Comparison of ENCODE assay signal across 12 cellular contexts in the genomic region with DNA sequence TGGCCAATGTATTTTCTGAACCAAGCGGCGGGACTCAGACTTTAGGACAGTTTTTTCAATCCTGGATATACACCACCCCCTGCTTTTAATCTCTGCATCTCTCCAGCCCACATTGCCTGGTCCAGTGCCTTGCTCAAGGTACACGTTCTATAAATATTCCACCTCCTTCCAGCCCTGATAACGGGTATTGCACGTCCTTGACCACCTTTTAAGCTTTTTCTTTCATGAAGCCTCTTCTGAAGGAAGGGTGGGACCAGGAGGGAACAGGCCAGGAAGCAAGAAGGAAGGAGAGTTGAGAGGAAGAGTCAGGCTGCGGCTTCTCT. TPM values are rescaled to one million over a fixed set of nuclear protein-coding genes. Genes with fewer than 3 reads are reported as not detected.
DNase-seq lines count a peak whose midpoint lies in the region; ATAC-seq, FAIRE-seq and TF ChIP-seq lines count a peak whose summit lies in the region.
"Had no signal": no experiment of that assay in that cellular context is flagged by ENCODE, and none has a peak within 500 bp of the region (broad histone marks: within the 10 kb centered on the region; RNA-seq: fewer than 3 reads in every experiment).

No MANE protein-coding gene starts in this region.

- H3K27me3 ChIP-seq in SJCRH30 (no peaks in the 10 kb centered on the region), fibroblast of lung (ENCODE audit: control insufficient read depth, insufficient read depth, low read length) (no peaks in the 10 kb centered on the region), ovary (no peaks in the 10 kb centered on the region)

- DNase-seq in A549 (ENCODE audit: low read depth in 1 of 2, low spot score in 1 of 2) (no peak), SJCRH30 (no peak), fibroblast of lung (ENCODE audit: low read depth in 2 of 2) (no peak), ovary (no peak), NCI-H2227 (lab: John Stamatoyannopoulos, UW; ENCODE audit: unreplicated experiment) (no peak), KBM-7 (no peak), NCI-H2171 treated with DMSO at 0.1 percent for 48 hours (lab: John Stamatoyannopoulos, UW) (no peak)
- no peak for DNase-seq in activated CD4-positive, alpha-beta memory T cell treated with anti-CD3 and anti-CD28 coated beads for 36 hours
- DNase-seq: activated B cell treated with CpG ODN at 0.5 μM for 24 hours, NCI-H1092 had no signal

- peak overlapping the region; percentile 45; the same call in 2 of the 3 replicates for H3K4me3 ChIP-seq in A549
- H3K4me3 ChIP-seq in SJCRH30: peak overlapping the region; percentile 40; the same call in 1 of the 2 replicates
- peak overlapping the region in 3 of 4 experiments; percentile 2 to 92 (median 56) for H3K4me3 ChIP-seq in fibroblast of lung (replicated peaks in 1 of 4; ENCODE audit: control extremely low read depth in 1 of 4, insufficient read depth in 1 of 4, low read depth in 3 of 4, low read length in 4 of 4)
- no peak overlapping the region for H3K4me3 ChIP-seq in ovary

- H3K9ac ChIP-seq in fibroblast of lung (ENCODE audit: insufficient read depth, low read length): no peak overlapping the region

- no peaks in the 10 kb centered on the region for H3K4me1 Mint-ChIP-seq in activated CD4-positive, alpha-beta memory T cell treated with anti-CD3 and anti-CD28 coated beads for 36 hours (ENCODE audit: low read depth)

- H3K4me1 ChIP-seq in A549 (peaks cover 49% of the 10 kb centered on the region), SJCRH30 (peaks cover 33% of the 10 kb centered on the region), fibroblast of lung (ENCODE audit: control insufficient read depth, extremely low read depth, insufficient read depth, low read length) (peaks cover 20% of the 10 kb centered on the region), ovary (ENCODE audit: insufficient read depth) (peaks cover 27% of the 10 kb centered on the region)

- peak in 1 of 2 experiments; percentile 6; a peak in 1 of 6 replicates for ATAC-seq in A549

- H3K27ac ChIP-seq in A549 (peak overlapping the region; percentile 91 to 96), SJCRH30 (peak overlapping the region; percentile 95), fibroblast of lung (ENCODE audit: insufficient read depth, low read length) (peak overlapping the region; percentile 94), ovary (peak overlapping the region; percentile 39 to 72)

- no peaks in the 10 kb centered on the region for H3K36me3 Mint-ChIP-seq in activated CD4-positive, alpha-beta memory T cell treated with anti-CD3 and anti-CD28 coated beads for 36 hours
- H3K36me3 Mint-ChIP-seq: activated naive CD8-positive, alpha-beta T cell had no signal

- H3K27me3 Mint-ChIP-seq in activated CD4-positive, alpha-beta memory T cell treated with anti-CD3 and anti-CD28 coated beads for 36 hours: no peaks in the 10 kb centered on the region
- H3K27me3 Mint-ChIP-seq: activated B cell treated with CpG ODN at 0.5 μM for 24 hours; activated naive CD8-positive, alpha-beta T cell had no signal

- intact Hi-C loops in ovary (cut with DNase I): no loop called here
- intact Hi-C loops in activated CD4-positive, alpha-beta memory T cell treated with anti-CD3 and anti-CD28 coated beads for 36 hours (cut with micrococcal nuclease): no loop called here

- TF ChIP-seq RAD21 in A549 (conservative IDR thresholded peaks at IDR 0.05 in 1 of 2, IDR thresholded peaks at IDR 0.05 in 1 of 2): no peak

- CTCF ChIA-PET in A549 (lab: Yijun Ruan, JAX): interaction anchor here (1.7 to 7.9 kb wide), 3 partner anchors 17 to 37 kb away, joined by 3 to 57 read pairs (median 33); partner anchors contain the start of genes S100A1 and S100A13
- CTCF ChIA-PET in activated CD4-positive, alpha-beta memory T cell treated with anti-CD3 and anti-CD28 coated beads for 36 hours (lab: Charles Lee): no interaction called here

- H3K9me3 ChIP-seq in A549 (no peaks in the 10 kb centered on the region), SJCRH30 (replicated peaks) (no peaks in the 10 kb centered on the region), fibroblast of lung (ENCODE audit: control insufficient read depth, insufficient read depth, low read depth, low read length) (no peaks in the 10 kb centered on the region), ovary (no peaks in the 10 kb centered on the region)

- H3K79me2 ChIP-seq in fibroblast of lung (ENCODE audit: control insufficient read depth, insufficient read depth, low read length): peaks cover 61% of the 10 kb centered on the region

- no peaks in the 10 kb centered on the region for H4K20me1 ChIP-seq in fibroblast of lung (ENCODE audit: control insufficient read depth, extremely low read depth, insufficient read depth, low read length)

- no peaks in the 10 kb centered on the region for H3K9me3 Mint-ChIP-seq in activated CD4-positive, alpha-beta memory T cell treated with anti-CD3 and anti-CD28 coated beads for 36 hours
- H3K9me3 Mint-ChIP-seq: activated B cell treated with CpG ODN at 0.5 μM for 24 hours had no signal

- H3K27ac Mint-ChIP-seq in activated CD4-positive, alpha-beta memory T cell treated with anti-CD3 and anti-CD28 coated beads for 36 hours: no peak overlapping the region
- H3K27ac Mint-ChIP-seq: activated B cell treated with CpG ODN at 0.5 μM for 24 hours; activated naive CD8-positive, alpha-beta T cell had no signal

- no peak overlapping the region for H2AFZ ChIP-seq in fibroblast of lung (ENCODE audit: low read length)

- TF ChIP-seq CTCF in A549 (IDR thresholded peaks at IDR 0.05) (no peak), fibroblast of lung (conservative IDR thresholded peaks at IDR 0.05 in 1 of 2, IDR thresholded peaks at IDR 0.05 in 1 of 2; ENCODE audit: low read depth in 1 of 2, low read length in 2 of 2) (no peak), ovary (IDR thresholded peaks at IDR 0.05) (no peak)

- no peak for TF ChIP-seq EP300 in A549 (IDR thresholded peaks at IDR 0.05)
- no peak for TF ChIP-seq EP300 in ovary (IDR thresholded peaks at IDR 0.05)

- 21% methylated on average over 6 of the region's 6 CpGs for WGBS in A549 (ENCODE audit: missing lambda C conversion rate)
- 41 to 50% (median 46%) methylated on average over 6 of the region's 6 CpGs for WGBS in ovary, 3 donors

- H3K4me2 ChIP-seq in A549 (peak overlapping the region; percentile 96), fibroblast of lung (ENCODE audit: extremely low read depth, insufficient read depth, low read length) (peak overlapping the region; percentile 96)

- TF ChIP-seq POLR2A in A549 (IDR thresholded peaks at IDR 0.05; ENCODE audit: low read length): no peak
- TF ChIP-seq POLR2A in ovary (IDR thresholded peaks at IDR 0.05): no peak

- in situ Hi-C loops in KBM-7 (cut with MboI; ENCODE audit: low pct_unique_long_range_greater_than_20kb, low sequenced_read_pairs): no loop called here

- no peak overlapping the region for H3K4me3 Mint-ChIP-seq in activated CD4-positive, alpha-beta memory T cell treated with anti-CD3 and anti-CD28 coated beads for 36 hours
- H3K4me3 Mint-ChIP-seq: activated B cell treated with CpG ODN at 0.5 μM for 24 hours; activated naive CD8-positive, alpha-beta T cell had no signal

- POLR2A ChIA-PET in A549 (lab: Yijun Ruan, JAX): interaction anchor here (0.6 to 4.7 kb wide), 3 partner anchors 18 to 67 kb away, joined by 3 to 39 read pairs (median 6); partner anchors contain the start of genes CHTOP and S100A13
- POLR2A ChIA-PET in activated CD4-positive, alpha-beta memory T cell treated with anti-CD3 and anti-CD28 coated beads for 36 hours (lab: Charles Lee): no interaction called here

- no peak for FAIRE-seq in A549 (lab: Jason Lieb, UNC)

- H3K36me3 ChIP-seq in SJCRH30 (no peaks in the 10 kb centered on the region), fibroblast of lung (ENCODE audit: control insufficient read depth, insufficient read depth, low read length) (peaks cover 15% of the 10 kb centered on the region), ovary (no peaks in the 10 kb centered on the region)

RNA-seq across cellular contexts. Expression of gene S100A16, which starts 3.4 kb away (rescaled TPM):
- polyA plus RNA-seq in A549 (2011; rRNA removed): 270 and 294 TPM in 2 replicates
- 423 and 469 TPM in 2 replicates for polyA plus RNA-seq in A549 (2012; cell fraction: cytosol; rRNA removed)
- polyA plus RNA-seq in A549 (2012; cell fraction: nucleus; rRNA removed): 222 and 228 TPM in 2 replicates
- polyA plus RNA-seq in A549 (2017; fragmentation: RNase III; extraction: RNeasy Plus Mini Kit Qiagen cat#74134 plus additional on column Dnase treatment): 259 to 298 TPM (median 290 TPM) in 3 replicates
- polyA minus RNA-seq in A549 (2011; rRNA and poly(A)+ RNA removed): 146 and 182 TPM in 2 replicates
- total RNA-seq in SJCRH30 (2014; rRNA removed; shearing (Covaris generic)): 46.6 and 50.7 TPM in 2 replicates
- 121 and 122 TPM in 2 replicates for total RNA-seq in fibroblast of lung
- 182 and 632 TPM in 2 replicates for polyA plus RNA-seq in fibroblast of lung
- polyA plus RNA-seq in fibroblast of lung (2012): 150 and 488 TPM in 2 replicates
- polyA minus RNA-seq in fibroblast of lung (ENCODE audit: low replicate concordance): 153 and 449 TPM in 2 replicates
- total RNA-seq in ovary: 100 to 1,000 TPM in 2 of 7 donors, 10 to 100 TPM in 5; 40.7 to 110 (median 67.3) TPM
- polyA plus RNA-seq in ovary: 100 to 1,000 TPM; 117 to 200 TPM
- total RNA-seq in activated CD4-positive, alpha-beta memory T cell treated with anti-CD3 and anti-CD28 coated beads for 36 hours: not detected
- total RNA-seq: activated B cell treated with CpG ODN at 0.5 μM for 24 hours had no signal

RNA-seq across cellular contexts. Expression of gene S100A14, which starts 6.6 kb away (rescaled TPM):
- polyA plus RNA-seq in A549 (2011; rRNA removed): 0.21 and 0.65 TPM in 2 replicates
- 0.16 TPM in 2 replicates for polyA plus RNA-seq in A549 (2012; cell fraction: cytosol; rRNA removed)
- polyA plus RNA-seq in A549 (2012; cell fraction: nucleus; rRNA removed): 0.27 and 0.65 TPM in 2 replicates
- polyA plus RNA-seq in A549 (2017; fragmentation: RNase III; extraction: RNeasy Plus Mini Kit Qiagen cat#74134 plus additional on column Dnase treatment): 0.16 to 0.21 TPM (median 0.21 TPM) in 3 replicates
- polyA minus RNA-seq in A549 (2011; rRNA and poly(A)+ RNA removed): 0.34 TPM in 1 of 2 replicates, not detected in the other
- total RNA-seq in SJCRH30 (2014; rRNA removed; shearing (Covaris generic)): not detected in 2 replicates
- total RNA-seq in fibroblast of lung: 0.26 and 0.33 TPM in 2 replicates
- polyA plus RNA-seq in fibroblast of lung: 0.40 and 0.51 TPM in 2 replicates
- polyA plus RNA-seq in fibroblast of lung (2012): 0.35 and 0.51 TPM in 2 replicates
- not detected in 2 replicates for polyA minus RNA-seq in fibroblast of lung (ENCODE audit: low replicate concordance)
- total RNA-seq in ovary: 10 to 100 TPM in 1 of 7 donors, 1 to 10 TPM in 4, not detected in 2; 1.3 to 19.8 (median 2.9) TPM
- polyA plus RNA-seq in ovary: under 1 TPM; 0.40 to 0.68 TPM
- under 1 TPM; 0.26 to 0.46 TPM for total RNA-seq in activated CD4-positive, alpha-beta memory T cell treated with anti-CD3 and anti-CD28 coated beads for 36 hours
- total RNA-seq: activated B cell treated with CpG ODN at 0.5 μM for 24 hours had no signal
- polyA plus RNA-seq: BJ had no signal

RNA-seq across cellular contexts. Expression of gene S100A13, which starts 17.8 kb away (rescaled TPM):
- polyA plus RNA-seq in A549 (2011; rRNA removed) (98.9 and 113 TPM in 2 replicates), A549 (2017; fragmentation: RNase III; extraction: RNeasy Plus Mini Kit Qiagen cat#74134 plus additional on column Dnase treatment) (107 to 146 TPM (median 129 TPM) in 3 replicates), fibroblast of lung (399 TPM in 2 replicates), ovary (100 to 1,000 TPM; 179 to 560 TPM)
- polyA plus RNA-seq in A549 (2012; cell fraction: cytosol; rRNA removed): 133 and 151 TPM in 2 replicates
- polyA plus RNA-seq in A549 (2012; cell fraction: nucleus; rRNA removed): 59.8 and 69.0 TPM in 2 replicates
- 31.6 and 46.7 TPM in 2 replicates for polyA minus RNA-seq in A549 (2011; rRNA and poly(A)+ RNA removed)
- total RNA-seq in SJCRH30 (2014; rRNA removed; shearing (Covaris generic)): 100 and 113 TPM in 2 replicates
- total RNA-seq in fibroblast of lung (105 and 172 TPM in 2 replicates), ovary (100 to 1,000 TPM in 4 of 7 donors, 10 to 100 TPM in 3; 73.2 to 263 (median 103) TPM)
- 418 and 440 TPM in 2 replicates for polyA plus RNA-seq in fibroblast of lung (2012)
- polyA minus RNA-seq in fibroblast of lung (ENCODE audit: low replicate concordance): 236 and 255 TPM in 2 replicates
- total RNA-seq in activated CD4-positive, alpha-beta memory T cell treated with anti-CD3 and anti-CD28 coated beads for 36 hours: 10 to 100 TPM; 11.6 to 13.6 TPM

RNA-seq across cellular contexts. Expression of gene S100A1, which starts 18.7 kb away (rescaled TPM):
- 0.52 and 0.59 TPM in 2 replicates for polyA plus RNA-seq in A549 (2011; rRNA removed)
- 1.1 and 1.4 TPM in 2 replicates for polyA plus RNA-seq in A549 (2012; cell fraction: cytosol; rRNA removed)
- 0.22 and 0.41 TPM in 2 replicates for polyA plus RNA-seq in A549 (2012; cell fraction: nucleus; rRNA removed)
- polyA plus RNA-seq in A549 (2017; fragmentation: RNase III; extraction: RNeasy Plus Mini Kit Qiagen cat#74134 plus additional on column Dnase treatment): 0.67 to 0.97 TPM (median 0.88 TPM) in 3 replicates
- polyA minus RNA-seq in A549 (2011; rRNA and poly(A)+ RNA removed): not detected in 2 replicates
- 3.6 and 4.4 TPM in 2 replicates for total RNA-seq in SJCRH30 (2014; rRNA removed; shearing (Covaris generic))
- total RNA-seq in fibroblast of lung: 0.17 TPM in 1 of 2 replicates, not detected in the other
- 0.98 and 9.7 TPM in 2 replicates for polyA plus RNA-seq in fibroblast of lung
- 1.3 and 8.2 TPM in 2 replicates for polyA plus RNA-seq in fibroblast of lung (2012)
- polyA minus RNA-seq in fibroblast of lung (ENCODE audit: low replicate concordance): 17.0 TPM in 1 of 2 replicates, not detected in the other
- total RNA-seq in ovary: 10 to 100 TPM in 2 of 7 donors, 1 to 10 TPM in 3, under 1 TPM in 1, not detected in 1; 0.91 to 77.2 (median 4.8) TPM
- polyA plus RNA-seq in ovary: 1 to 10 TPM in 1 of 2 donors, under 1 TPM in 1; 0.97 to 1.2 TPM
- total RNA-seq in activated CD4-positive, alpha-beta memory T cell treated with anti-CD3 and anti-CD28 coated beads for 36 hours: not detected

RNA-seq across cellular contexts. Expression of gene CHTOP, which starts 24.3 kb away (rescaled TPM):
- 81.6 and 98.1 TPM in 2 replicates for polyA plus RNA-seq in A549 (2011; rRNA removed)
- 59.1 and 75.5 TPM in 2 replicates for polyA plus RNA-seq in A549 (2012; cell fraction: cytosol; rRNA removed)
- polyA plus RNA-seq in A549 (2012; cell fraction: nucleus; rRNA removed): 64.3 and 83.5 TPM in 2 replicates
- polyA plus RNA-seq in A549 (2017; fragmentation: RNase III; extraction: RNeasy Plus Mini Kit Qiagen cat#74134 plus additional on column Dnase treatment): 76.1 to 87.8 TPM (median 79.2 TPM) in 3 replicates
- 45.5 and 48.5 TPM in 2 replicates for polyA minus RNA-seq in A549 (2011; rRNA and poly(A)+ RNA removed)
- total RNA-seq in SJCRH30 (2014; rRNA removed; shearing (Covaris generic)): 60.2 and 68.2 TPM in 2 replicates
- 22.6 and 34.0 TPM in 2 replicates for total RNA-seq in fibroblast of lung
- polyA plus RNA-seq in fibroblast of lung: 47.6 and 52.2 TPM in 2 replicates
- polyA plus RNA-seq in fibroblast of lung (2012): 43.4 and 55.4 TPM in 2 replicates
- polyA minus RNA-seq in fibroblast of lung (ENCODE audit: low replicate concordance): 9.3 and 14.1 TPM in 2 replicates
- 10 to 100 TPM; 54.0 to 91.1 (median 79.0) TPM for total RNA-seq in ovary
- polyA plus RNA-seq in ovary: 10 to 100 TPM; 66.3 to 72.9 TPM
- 10 to 100 TPM; 92.5 to 94.7 TPM for total RNA-seq in activated CD4-positive, alpha-beta memory T cell treated with anti-CD3 and anti-CD28 coated beads for 36 hours

Comparison
In these comparisons a context has a peak if more than half of its experiments do, and no peak if none do; other contexts are left out.
1. RNA of gene S100A16, which starts 3.4 kb away (total RNA-seq): 121 to 122 TPM in fibroblast of lung, 40.7 to 110 TPM in ovary and 46.6 to 50.7 TPM in SJCRH30; not detected in activated CD4-positive, alpha-beta memory T cell treated with anti-CD3 and anti-CD28 coated beads for 36 hours; every median in the first group is over 10 times any median in the second.
2. Peak in every context shown above with its lines, with median percentiles within 50 percentile points of each other: H3K27ac ChIP-seq.